In genomic region chr19:1354496-1355257, GRCh38 we compare ENCODE assay signal across 8 cellular contexts. TPM values are rescaled to one million over a fixed set of nuclear protein-coding genes. Genes with fewer than 3 reads are reported as not detected.
DNase-seq lines count a peak whose midpoint lies in the region; ATAC-seq and TF ChIP-seq lines count a peak whose summit lies in the region.

No MANE protein-coding gene starts in this region.

- peaks cover 36% of the 10 kb centered on the region for H3K36me3 ChIP-seq in DND-41 (ENCODE audit: insufficient read depth, low read length)

- H3K9ac ChIP-seq in DND-41 (ENCODE audit: low read depth, low read length), result peak overlapping the region; percentile 97

- no peaks in the 10 kb centered on the region for H3K27me3 ChIP-seq in DND-41 (ENCODE audit: insufficient read depth, low read length, poor library complexity)

- H4K20me1 ChIP-seq in DND-41 (ENCODE audit: insufficient read depth, low read length), result no peaks in the 10 kb centered on the region; the same call in 1 of the 2 replicates

- H3K4me2 ChIP-seq in DND-41 (ENCODE audit: insufficient read depth, low read length), result peak overlapping the region; percentile 98

- H2AFZ ChIP-seq in DND-41 (ENCODE audit: low read depth, low read length), result peak overlapping the region; percentile 98

- peaks cover 27% of the 10 kb centered on the region for H3K36me3 Mint-ChIP-seq in nephron progenitor cell (ENCODE audit: low read depth)
- peaks cover 36% of the 10 kb centered on the region for H3K36me3 Mint-ChIP-seq in stimulated activated naive CD8-positive, alpha-beta T cell treated with anti-CD3 and anti-CD28 coated beads, Interleukin-15, Interleukin-2, amounts not matched to agents 100 ng/mL and 50 ng/mL, for 24 hours (ENCODE audit: low read depth)

- TF ChIP-seq CTCF in DND-41 (IDR thresholded peaks at IDR 0.05; ENCODE audit: borderline replicate concordance, extremely low read depth, low read length, poor library complexity, severe bottlenecking) (no peak), fibroblast of the aortic adventitia (IDR thresholded peaks at IDR 0.05; ENCODE audit: insufficient read depth, low read length) (no peak), nephron progenitor cell (IDR thresholded peaks at IDR 0.05) (no peak)

- peak overlapping the region; percentile 96 for H3K27ac ChIP-seq in DND-41 (ENCODE audit: low read length)

- peak overlapping the region; percentile 90 to 96 for H3K4me3 ChIP-seq in DND-41 (ENCODE audit: low read depth in 1 of 2, low read length in 2 of 2)
- peak overlapping the region; percentile 90 for H3K4me3 ChIP-seq in fibroblast of the aortic adventitia (ENCODE audit: low read depth, low read length)

- peak; percentile 89 for DNase-seq in DND-41
- peak; percentile 78 to 80 for DNase-seq in Kasumi-1 (lab: John Stamatoyannopoulos, UW)
- peak; percentile 86 for DNase-seq in RPMI7951 (ENCODE audit: low read depth)
- DNase-seq in activated T-helper 9 cell treated with anti-CD3 and anti-CD28 coated beads, Interleukin-2, amount 50 U/mL, for 16 hours (ENCODE audit: low read depth), result peak; percentile 78
- DNase-seq in fibroblast of the aortic adventitia (ENCODE audit: low read depth), result peak; percentile 79
- peak; percentile 91 for DNase-seq in nephron progenitor cell

- H3K9me3 Mint-ChIP-seq in nephron progenitor cell, result no peaks in the 10 kb centered on the region
- no peaks in the 10 kb centered on the region for H3K9me3 Mint-ChIP-seq in stimulated activated naive CD8-positive, alpha-beta T cell treated with anti-CD3 and anti-CD28 coated beads, Interleukin-15, Interleukin-2, amounts not matched to agents 100 ng/mL and 50 ng/mL, for 24 hours

- peaks cover 7% of the 10 kb centered on the region for H3K27me3 Mint-ChIP-seq in nephron progenitor cell (ENCODE audit: low read depth, poor library complexity)
- H3K27me3 Mint-ChIP-seq in stimulated activated naive CD8-positive, alpha-beta T cell treated with anti-CD3 and anti-CD28 coated beads, Interleukin-15, Interleukin-2, amounts not matched to agents 100 ng/mL and 50 ng/mL, for 24 hours, result no peaks in the 10 kb centered on the region

- peak overlapping the region; percentile 98 for H3K27ac Mint-ChIP-seq in nephron progenitor cell
- peak overlapping the region; percentile 95 for H3K27ac Mint-ChIP-seq in stimulated activated naive CD8-positive, alpha-beta T cell treated with anti-CD3 and anti-CD28 coated beads, Interleukin-15, Interleukin-2, amounts not matched to agents 100 ng/mL and 50 ng/mL, for 24 hours

- peaks cover 53% of the 10 kb centered on the region for H3K4me1 Mint-ChIP-seq in nephron progenitor cell
- H3K4me1 Mint-ChIP-seq in stimulated activated naive CD8-positive, alpha-beta T cell treated with anti-CD3 and anti-CD28 coated beads, Interleukin-15, Interleukin-2, amounts not matched to agents 100 ng/mL and 50 ng/mL, for 24 hours (ENCODE audit: low read depth), result peaks cover 17% of the 10 kb centered on the region

- H3K4me1 ChIP-seq in DND-41 (ENCODE audit: insufficient read depth, low read length), result peaks cover 34% of the 10 kb centered on the region

- H3K79me2 ChIP-seq in DND-41 (ENCODE audit: insufficient read depth, low read length), result peaks cover 29% of the 10 kb centered on the region

- no peaks in the 10 kb centered on the region for H3K9me3 ChIP-seq in DND-41 (ENCODE audit: insufficient read depth, low read length, severe bottlenecking)

- ATAC-seq in DND-41 (ENCODE audit: insufficient read depth, low read depth), result peak; percentile 97
- ATAC-seq in GM21825 (IDR thresholded peaks at IDR 0.05; ENCODE audit: unreplicated experiment), result peak; percentile 77

- H3K4me3 Mint-ChIP-seq in nephron progenitor cell, result peak overlapping the region; percentile 97
- peak overlapping the region; percentile 89 for H3K4me3 Mint-ChIP-seq in stimulated activated naive CD8-positive, alpha-beta T cell treated with anti-CD3 and anti-CD28 coated beads, Interleukin-15, Interleukin-2, amounts not matched to agents 100 ng/mL and 50 ng/mL, for 24 hours

RNA-seq across cellular contexts. Expression of gene NDUFS7, which starts 29.0 kb away (rescaled TPM):
- 99.1 and 139 TPM in 2 replicates for total RNA-seq in RPMI7951 (2014; rRNA removed; shearing (Covaris generic))
- total RNA-seq in fibroblast of the aortic adventitia (ENCODE audit: low replicate concordance), result 14.6 and 40.7 TPM in 2 replicates

RNA-seq across cellular contexts. Expression of gene GAMT, which starts 46.7 kb away (rescaled TPM):
- 15.3 and 24.9 TPM in 2 replicates for total RNA-seq in RPMI7951 (2014; rRNA removed; shearing (Covaris generic))
- 8.8 and 40.6 TPM in 2 replicates for total RNA-seq in fibroblast of the aortic adventitia (ENCODE audit: low replicate concordance)

RNA-seq across cellular contexts. Expression of gene DAZAP1, which starts 52.7 kb away (rescaled TPM):
- total RNA-seq in RPMI7951 (2014; rRNA removed; shearing (Covaris generic)), result 43.9 and 88.3 TPM in 2 replicates
- 17.3 and 43.8 TPM in 2 replicates for total RNA-seq in fibroblast of the aortic adventitia (ENCODE audit: low replicate concordance)

Comparison
In these comparisons a context has a peak if more than half of its experiments do, and no peak if none do; other contexts are left out.
1. Peak in every context shown above with its lines: DNase-seq, ATAC-seq, H3K4me3 ChIP-seq and H3K27ac ChIP-seq.